11 cellular contexts compared by ENCODE assay signal in the genomic region with DNA sequence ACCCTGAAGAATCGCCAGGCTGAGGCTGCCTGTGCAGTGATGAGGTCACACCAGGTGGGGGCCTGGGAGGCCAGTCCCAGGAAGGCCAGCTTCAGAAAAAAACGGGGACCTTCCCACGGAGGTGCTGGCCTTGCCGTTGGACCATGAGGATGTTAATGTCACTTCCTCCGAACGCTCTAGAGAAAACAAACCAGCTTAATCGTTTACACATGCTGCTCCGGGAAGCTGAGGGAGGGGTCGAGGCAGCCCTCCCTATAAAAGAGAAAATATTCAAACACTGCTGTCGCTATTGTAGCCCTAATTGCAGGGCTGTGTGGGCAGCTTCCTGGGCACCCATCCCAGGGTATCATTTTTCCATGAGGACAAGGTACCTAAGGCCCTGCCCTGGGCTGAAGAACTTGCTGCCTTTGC. TPM values are rescaled to one million over a fixed set of nuclear protein-coding genes. Genes with fewer than 3 reads are reported as not detected.
A peak's percentile ranks its signal among the peaks of the same experiment; 100 is the strongest.
DNase-seq lines count a peak whose midpoint lies in the region; ATAC-seq, FAIRE-seq and TF ChIP-seq lines count a peak whose summit lies in the region.
"Had no signal": no experiment of that assay in that cellular context is flagged by ENCODE, and none has a peak within 500 bp of the region (broad histone marks: within the 10 kb centered on the region; RNA-seq: fewer than 3 reads in every experiment).

No MANE protein-coding gene starts in this region.

- TF ChIP-seq CTCF in GM23338 (conservative IDR thresholded peaks at IDR 0.05; ENCODE audit: low read depth in 2 of 2): no peak
- TF ChIP-seq CTCF in ascending aorta (IDR thresholded peaks at IDR 0.05): no peak
- TF ChIP-seq CTCF in D721Med (IDR thresholded peaks at IDR 0.05; ENCODE audit: insufficient read depth, missing control alignments): no peak

- H3K14ac ChIP-seq in neuronal stem cell (ENCODE audit: low read length): no peak overlapping the region

- H3K27ac Mint-ChIP-seq in GM23338: no peak overlapping the region
- H3K27ac Mint-ChIP-seq: activated T-helper 2 cell treated with anti-CD3 and anti-CD28 coated beads, Interferon-gamma antibody, Interleukin-2, Interleukin-4, amounts not matched to agents 10 μg/mL and 5 μg/mL and 100 μg/mL, durations not matched to agents 14 hours and 24 hours and 36 hours; stimulated activated memory B cell treated with anti-CD40 and anti-IgM and Interleukin-4, amounts not matched to agents 10 μg/mL and 1 μg/mL and 100 μg/mL, for 72 hours had no signal

- WGBS in neuronal stem cell (ENCODE audit: extremely low coverage in 2 of 2, insufficient read length in 2 of 2, insufficient replicate concordance in 1 of 2), 2 donors: no CpG with 5 or more reads among the region's 10 CpGs
- WGBS in small intestine, 3 donors: 29 to 39% (median 38%) methylated on average over 10 of the region's 10 CpGs

- no peaks in the 10 kb centered on the region for H3K36me3 Mint-ChIP-seq in GM23338 (ENCODE audit: low read depth)
- H3K36me3 Mint-ChIP-seq: stimulated activated memory B cell treated with anti-CD40 and anti-IgM and Interleukin-4, amounts not matched to agents 10 μg/mL and 1 μg/mL and 100 μg/mL, for 72 hours had no signal

- H3K9me3 Mint-ChIP-seq in GM23338: no peaks in the 10 kb centered on the region
- H3K9me3 Mint-ChIP-seq: activated T-helper 2 cell treated with anti-CD3 and anti-CD28 coated beads, Interferon-gamma antibody, Interleukin-2, Interleukin-4, amounts not matched to agents 10 μg/mL and 5 μg/mL and 100 μg/mL, durations not matched to agents 14 hours and 24 hours and 36 hours; stimulated activated memory B cell treated with anti-CD40 and anti-IgM and Interleukin-4, amounts not matched to agents 10 μg/mL and 1 μg/mL and 100 μg/mL, for 72 hours had no signal

- no peak overlapping the region for H3K4ac ChIP-seq in neuronal stem cell (ENCODE audit: low read length)

- no peaks in the 10 kb centered on the region for H3K36me3 ChIP-seq in ACC112 (ENCODE audit: insufficient read depth, low read length)
- H3K36me3 ChIP-seq in GM23338 (ENCODE audit: insufficient read depth): no peaks in the 10 kb centered on the region
- H3K36me3 ChIP-seq in ascending aorta: peaks cover 0 to 13% of the 10 kb centered on the region in 2 donors
- H3K36me3 ChIP-seq in neuronal stem cell (replicated peaks in 1 of 2; ENCODE audit: control insufficient read depth in 2 of 2, insufficient read depth in 2 of 2, low read length in 2 of 2): no peaks in the 10 kb centered on the region
- no peaks in the 10 kb centered on the region for H3K36me3 ChIP-seq in small intestine (ENCODE audit: control insufficient read depth in 2 of 2, insufficient read depth in 2 of 2, low read length in 2 of 2)

- no peak overlapping the region for H3K4me3 Mint-ChIP-seq in GM23338
- H3K4me3 Mint-ChIP-seq: stimulated activated memory B cell treated with anti-CD40 and anti-IgM and Interleukin-4, amounts not matched to agents 10 μg/mL and 1 μg/mL and 100 μg/mL, for 72 hours had no signal

- H3K4me2 ChIP-seq in GM23338: no peak overlapping the region
- H3K4me2 ChIP-seq in neuronal stem cell (ENCODE audit: insufficient read depth, low read length, poor library complexity, severe bottlenecking): no peak overlapping the region

- H2BK120ac ChIP-seq in neuronal stem cell (ENCODE audit: low read depth, low read length): no peak overlapping the region

- H3K9me2 ChIP-seq in GM23338 (ENCODE audit: insufficient read depth): no peaks in the 10 kb centered on the region

- FAIRE-seq in D721Med (lab: Jason Lieb, UNC) (no peak), small intestine (lab: Jason Lieb, UNC) (no peak)

- H3K4me3 ChIP-seq in ACC112 (ENCODE audit: low read depth, low read length): no peak overlapping the region
- H3K4me3 ChIP-seq in GM23338: no peak overlapping the region
- H3K4me3 ChIP-seq in ascending aorta: peak overlapping the region in 1 of 2 donors; percentile 27
- H3K4me3 ChIP-seq in neuronal stem cell (ENCODE audit: low read length in 2 of 2): no peak overlapping the region
- no peak overlapping the region for H3K4me3 ChIP-seq in small intestine (ENCODE audit: low read depth in 1 of 2, low read length in 2 of 2)

- H3K27ac ChIP-seq in ACC112 (ENCODE audit: low read depth, low read length) (peak overlapping the region; percentile 60), GM23338 (ENCODE audit: low read depth) (no peak overlapping the region), ascending aorta (peak overlapping the region; percentile 73 to 95), neuronal stem cell (replicated peaks; ENCODE audit: low read length) (no peak overlapping the region), small intestine (ENCODE audit: low read depth in 1 of 2, low read length in 1 of 2) (no peak overlapping the region)

- no peak overlapping the region for H4K91ac ChIP-seq in neuronal stem cell (ENCODE audit: low read depth, low read length, poor library complexity)

- intact Hi-C loops in ascending aorta (cut with DNase I): loop anchor here (1.0 to 2.0 kb wide), 2 partner anchors 59 to 84 kb away; a partner anchor contains a TSS

- no peak overlapping the region for H3K23ac ChIP-seq in neuronal stem cell (ENCODE audit: low read depth, low read length, poor library complexity)

- H3K18ac ChIP-seq in neuronal stem cell (ENCODE audit: low read length): no peak overlapping the region

- H2AFZ ChIP-seq in ACC112 (ENCODE audit: low read length, unreplicated experiment) (no peak overlapping the region), GM23338 (0 out of 2 replicates have a peak overlapping the region, but pooled peaks have one; percentile 10), neuronal stem cell (ENCODE audit: low read length) (no peak overlapping the region)

- peaks cover 2% of the 10 kb centered on the region for H3K79me1 ChIP-seq in neuronal stem cell (ENCODE audit: low read depth, low read length)

- ATAC-seq in GM23338 (no peak), HG02938 (IDR thresholded peaks at IDR 0.05; ENCODE audit: unreplicated experiment) (no peak)

- peaks cover 12% of the 10 kb centered on the region for H3K4me1 ChIP-seq in ACC112 (ENCODE audit: control insufficient read depth, insufficient read depth, low read length, unreplicated experiment)
- H3K4me1 ChIP-seq in GM23338 (ENCODE audit: insufficient read depth): no peaks in the 10 kb centered on the region
- H3K4me1 ChIP-seq in ascending aorta: peaks cover 15 to 26% of the 10 kb centered on the region in 2 donors
- peaks cover 0 to 1% of the 10 kb centered on the region in 2 donors for H3K4me1 ChIP-seq in neuronal stem cell (ENCODE audit: control insufficient read depth in 2 of 2, insufficient read depth in 1 of 2, low read depth in 1 of 2, low read length in 2 of 2)
- H3K4me1 ChIP-seq in small intestine (ENCODE audit: control insufficient read depth in 2 of 2, insufficient read depth in 1 of 2, low read depth in 1 of 2, low read length in 1 of 2): no peaks in the 10 kb centered on the region

- H3F3A ChIP-seq in GM23338 (replicated peaks; ENCODE audit: low read depth): no peaks in the 10 kb centered on the region

- H3K79me2 ChIP-seq in ACC112 (ENCODE audit: control insufficient read depth, insufficient read depth, low read length, unreplicated experiment) (no peaks in the 10 kb centered on the region), GM23338 (replicated peaks; ENCODE audit: insufficient read depth) (no peaks in the 10 kb centered on the region)

- H3K9me3 ChIP-seq in ascending aorta (no peaks in the 10 kb centered on the region), neuronal stem cell (replicated peaks in 1 of 2; ENCODE audit: control insufficient read depth in 2 of 2, insufficient read depth in 1 of 2, low read depth in 1 of 2, low read length in 2 of 2) (no peaks in the 10 kb centered on the region), small intestine (ENCODE audit: control insufficient read depth, low read depth) (no peaks in the 10 kb centered on the region)

- DNase-seq in GM23338 (ENCODE audit: low spot score) (no peak), ascending aorta (ENCODE audit: low spot score in 2 of 2) (peak in 1 of 2 donors; percentile 76), neuronal stem cell (ENCODE audit: low spot score) (no peak), NCI-H2227 (lab: John Stamatoyannopoulos, UW; ENCODE audit: unreplicated experiment) (no peak), D721Med (ENCODE audit: insufficient read length, low spot score) (no peak), small intestine (no peak)

- H3K4me1 Mint-ChIP-seq in GM23338: peaks cover 12% of the 10 kb centered on the region; the same call in 2 of the 3 replicates
- H3K4me1 Mint-ChIP-seq: stimulated activated memory B cell treated with anti-CD40 and anti-IgM and Interleukin-4, amounts not matched to agents 10 μg/mL and 1 μg/mL and 100 μg/mL, for 72 hours had no signal

- peak overlapping the region; percentile 90 for H2AK5ac ChIP-seq in neuronal stem cell (ENCODE audit: low read depth, low read length)

- no peaks in the 10 kb centered on the region for H4K20me1 ChIP-seq in GM23338 (replicated peaks; ENCODE audit: insufficient read depth)

- H2BK12ac ChIP-seq in neuronal stem cell (ENCODE audit: low read length): no peak overlapping the region

- peak overlapping the region; percentile 79 for H2BK15ac ChIP-seq in neuronal stem cell (ENCODE audit: low read length)

- peaks cover 9% of the 10 kb centered on the region for H3K27me3 Mint-ChIP-seq in GM23338 (ENCODE audit: insufficient read depth, low read depth, poor library complexity)

- H3K27me3 ChIP-seq in ACC112 (ENCODE audit: insufficient read depth, low read length) (no peaks in the 10 kb centered on the region), GM23338 (ENCODE audit: insufficient read depth) (no peaks in the 10 kb centered on the region), ascending aorta (no peaks in the 10 kb centered on the region), neuronal stem cell (ENCODE audit: control insufficient read depth in 3 of 3, insufficient read depth in 3 of 3, low read depth in 1 of 3, low read length in 3 of 3) (peaks cover 0 to 8% (median 0%) of the 10 kb centered on the region in 3 experiments), small intestine (ENCODE audit: control insufficient read depth in 2 of 2, insufficient read depth in 2 of 2, low read length in 2 of 2) (no peaks in the 10 kb centered on the region)

- no peak overlapping the region for H4K8ac ChIP-seq in neuronal stem cell (ENCODE audit: low read depth, low read length)

- H2BK5ac ChIP-seq in neuronal stem cell (ENCODE audit: low read length): peak overlapping the region; percentile 48

- no peak overlapping the region for H3K9ac ChIP-seq in neuronal stem cell (ENCODE audit: low read depth, low read length, poor library complexity)

TF ChIP-seq in GM23338, 12 proteins besides CTCF, POLR2A, EP300 and RAD21 (continues in another document):
- TF ChIP-seq NANOG (IDR thresholded peaks at IDR 0.05; ENCODE audit: borderline replicate concordance) (no peak), JUNB (IDR thresholded peaks at IDR 0.05; ENCODE audit: unreplicated experiment) (no peak), EZH2phosphoT487 (IDR thresholded peaks at IDR 0.05; ENCODE audit: unreplicated experiment) (no peak)

RNA-seq across cellular contexts. Expression of a gene that starts 27.0 kb away (rescaled TPM):
- 3.6 and 3.9 TPM in 2 replicates for total RNA-seq in GM23338 (2014; rRNA removed; shearing (Covaris generic))
- polyA plus RNA-seq in GM23338 (2016; fragmentation: Nextera tagmentation; extraction: Ambion mirVana) (2.8 and 3.3 TPM in 2 replicates), small intestine (1 to 10 TPM in 2 of 3 donors, not detected in 1; 1.6 to 8.4 TPM)
- 8.9 TPM for total RNA-seq in ascending aorta
- polyA plus RNA-seq in neuronal stem cell (2013, experiment 1 of 2): 4.1 TPM
- 4.1 TPM for polyA plus RNA-seq in neuronal stem cell (2013, experiment 2 of 2)
- total RNA-seq: activated CD8-positive, alpha-beta memory T cell treated with anti-CD3 and anti-CD28 coated beads for 36 hours had no signal

Comparison
In these comparisons a context has a peak if more than half of its experiments do, and no peak if none do; other contexts are left out.
1. H3K27ac ChIP-seq: peak in ACC112 (single experiment) and ascending aorta (2 of 2); none in GM23338 (single experiment), neuronal stem cell (single experiment) and small intestine (0 of 2).